ENCODE assay signal across 12 cellular contexts in the genomic region with DNA sequence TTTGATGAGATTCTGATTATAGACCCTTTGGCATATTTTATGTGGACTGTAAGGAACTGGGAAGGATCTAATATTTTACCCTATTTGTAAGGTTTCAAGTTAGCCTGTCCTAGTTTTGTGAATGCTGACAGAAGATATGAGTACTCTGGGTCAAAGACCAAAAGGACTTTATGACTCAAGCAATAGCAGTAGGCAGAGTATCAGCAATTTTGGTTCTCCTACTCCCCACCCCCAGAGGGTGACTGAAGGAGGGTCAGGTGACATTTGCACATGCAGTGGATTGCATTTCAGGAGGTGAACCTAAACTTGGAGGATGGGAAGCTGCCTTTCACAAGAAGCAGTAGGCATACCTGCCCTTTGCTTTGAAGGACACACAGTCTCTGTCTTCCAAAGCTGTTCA.
A peak's percentile ranks its signal among the peaks of the same experiment; 100 is the strongest.
DNase-seq lines count a peak whose midpoint lies in the region; ATAC-seq and TF ChIP-seq lines count a peak whose summit lies in the region.
"Had no signal": no experiment of that assay in that cellular context is flagged by ENCODE, and none has a peak within 500 bp of the region (broad histone marks: within the 10 kb centered on the region; RNA-seq: fewer than 3 reads in every experiment).

No MANE protein-coding gene starts in this region.

- H3K27ac ChIP-seq in psoas muscle = no peak overlapping the region
- H3K27ac ChIP-seq: gastroesophageal sphincter had no signal

- peaks cover 23% of the 10 kb centered on the region for H3K36me3 Mint-ChIP-seq in activated T-helper 17 cell treated with anti-CD3 and anti-CD28 coated beads, Interleukin-2, amount 50 U/mL, for 72 hours (ENCODE audit: low read depth)

- DNase-seq in psoas muscle = no peak
- DNase-seq: activated CD4-positive, alpha-beta T cell treated with anti-CD3 and anti-CD28 coated beads, Interleukin-2, amount 50 U/mL, for 48 hours; effector CD4-positive, alpha-beta T cell; left cardiac atrium; NCI-H187 had no signal

- no peaks in the 10 kb centered on the region for H3K9me3 ChIP-seq in psoas muscle
- H3K9me3 ChIP-seq: gastroesophageal sphincter had no signal

- no peaks in the 10 kb centered on the region for H3K27me3 ChIP-seq in psoas muscle (ENCODE audit: insufficient read depth in 3 of 3, low read length in 2 of 3)
- H3K27me3 ChIP-seq: gastroesophageal sphincter had no signal

- ATAC-seq in GM18861 (IDR thresholded peaks at IDR 0.05; ENCODE audit: unreplicated experiment) (peak; percentile 21), HG02759 (IDR thresholded peaks at IDR 0.05; ENCODE audit: unreplicated experiment) (peak; percentile 43), psoas muscle (peak; percentile 51 to 89 (median 87)), HG03196 (IDR thresholded peaks at IDR 0.05; ENCODE audit: unreplicated experiment) (no peak), HG02938 (IDR thresholded peaks at IDR 0.05; ENCODE audit: unreplicated experiment) (no peak), GM21737 (IDR thresholded peaks at IDR 0.05; ENCODE audit: unreplicated experiment) (no peak)
- peak; percentile 43 for ATAC-seq in activated T-helper 17 cell treated with anti-CD3 and anti-CD28 coated beads, Interleukin-2, amount 50 U/mL, for 72 hours (replicated peaks)
- ATAC-seq: gastroesophageal sphincter had no signal

- peaks cover 8% of the 10 kb centered on the region for H3K4me1 ChIP-seq in psoas muscle

- peaks cover 64% of the 10 kb centered on the region for H3K4me1 Mint-ChIP-seq in activated T-helper 17 cell treated with anti-CD3 and anti-CD28 coated beads, Interleukin-2, amount 50 U/mL, for 72 hours

- TF ChIP-seq CTCF in psoas muscle (IDR thresholded peaks at IDR 0.05) = no peak

- peaks cover 3% of the 10 kb centered on the region for H3K9me3 Mint-ChIP-seq in activated T-helper 17 cell treated with anti-CD3 and anti-CD28 coated beads, Interleukin-2, amount 50 U/mL, for 72 hours

- peak overlapping the region; percentile 72 for H3K4me3 Mint-ChIP-seq in activated T-helper 17 cell treated with anti-CD3 and anti-CD28 coated beads, Interleukin-2, amount 50 U/mL, for 72 hours

- H3K27me3 Mint-ChIP-seq in activated T-helper 17 cell treated with anti-CD3 and anti-CD28 coated beads, Interleukin-2, amount 50 U/mL, for 72 hours = no peaks in the 10 kb centered on the region

- peak overlapping the region; percentile 98 for H3K27ac Mint-ChIP-seq in activated T-helper 17 cell treated with anti-CD3 and anti-CD28 coated beads, Interleukin-2, amount 50 U/mL, for 72 hours

- intact Hi-C loops in psoas muscle (cut with DNase I) = no loop called here

- no peak overlapping the region for H3K4me3 ChIP-seq in psoas muscle
- H3K4me3 ChIP-seq: gastroesophageal sphincter had no signal

- no peaks in the 10 kb centered on the region for H3K36me3 ChIP-seq in psoas muscle (ENCODE audit: insufficient read depth in 1 of 2, low read depth in 1 of 2)
- H3K36me3 ChIP-seq: gastroesophageal sphincter had no signal

Comparison
In these comparisons a context has a peak if more than half of its experiments do, and no peak if none do; other contexts are left out.
1. ATAC-seq: peak in GM18861 (single experiment), HG02759 (single experiment), activated T-helper 17 cell treated with anti-CD3 and anti-CD28 coated beads, Interleukin-2, amount 50 U/mL, for 72 hours (single experiment) and psoas muscle (4 of 4); none in HG03196 (single experiment), HG02938 (single experiment) and GM21737 (single experiment).